In genomic region chr17:28841901-28842281, GRCh38 we compare ENCODE assay signal across 8 cellular contexts. TPM values are rescaled to one million over a fixed set of nuclear protein-coding genes. Genes with fewer than 3 reads are reported as not detected.
A peak's percentile ranks its signal among the peaks of the same experiment; 100 is the strongest.
DNase-seq lines count a peak whose midpoint lies in the region; ATAC-seq and TF ChIP-seq lines count a peak whose summit lies in the region.

No MANE protein-coding gene starts in this region.

- H3K27ac ChIP-seq in CD8-positive, alpha-beta T cell (ENCODE audit: low read depth, low read length) = peak overlapping the region; percentile 65
- peak overlapping the region; percentile 4 for H3K27ac ChIP-seq in brain microvascular endothelial cell
- H3K27ac ChIP-seq in mesenchymal stem cell (ENCODE audit: low read length, poor library complexity, severe bottlenecking) = no peak overlapping the region

- H2AFZ ChIP-seq in mesenchymal stem cell (ENCODE audit: low read depth, low read length) = peak overlapping the region; percentile 96

- H3K4me2 ChIP-seq in mesenchymal stem cell (ENCODE audit: low read length, poor library complexity, severe bottlenecking) = peak overlapping the region; percentile 41

- H4K91ac ChIP-seq in mesenchymal stem cell (ENCODE audit: low read length) = no peak overlapping the region

- no peak overlapping the region for H2AK5ac ChIP-seq in mesenchymal stem cell (ENCODE audit: low read length, severe bottlenecking)

- no peak for DNase-seq in CD8-positive, alpha-beta T cell
- DNase-seq in HuH-7 (ENCODE audit: low spot score) (peak; percentile 39), brain microvascular endothelial cell (no peak), mesenchymal stem cell (peak; percentile 20), AG08396 (ENCODE audit: low spot score) (no peak)
- DNase-seq in activated CD8-positive, alpha-beta memory T cell treated with anti-CD3 and anti-CD28 coated beads for 24 hours = no peak

- H3K4me3 Mint-ChIP-seq in CD8-positive, alpha-beta T cell = peak overlapping the region; percentile 97

- H3K9me3 ChIP-seq in CD8-positive, alpha-beta T cell (ENCODE audit: low read length) = no peaks in the 10 kb centered on the region
- H3K9me3 ChIP-seq in mesenchymal stem cell (ENCODE audit: control insufficient read depth, low read length) = no peaks in the 10 kb centered on the region

- no peaks in the 10 kb centered on the region for H3K27me3 ChIP-seq in CD8-positive, alpha-beta T cell (ENCODE audit: insufficient read depth, low read length)
- H3K27me3 ChIP-seq in brain microvascular endothelial cell (replicated peaks) (no peaks in the 10 kb centered on the region), mesenchymal stem cell (ENCODE audit: control insufficient read depth in 1 of 2, insufficient read depth in 1 of 2, low read length in 2 of 2) (no peaks in the 10 kb centered on the region)

- 8% methylated on average over 6 of the region's 6 CpGs for WGBS in mesenchymal stem cell

- H3K23ac ChIP-seq in mesenchymal stem cell (ENCODE audit: low read length in 2 of 2) = peak overlapping the region in 1 of 2 experiments; percentile 93

- no peak overlapping the region for H2BK15ac ChIP-seq in mesenchymal stem cell (ENCODE audit: low read depth, poor library complexity, severe bottlenecking)

- H3K79me1 ChIP-seq in mesenchymal stem cell (replicated peaks; ENCODE audit: low read length, poor library complexity, severe bottlenecking) = peaks cover 3% of the 10 kb centered on the region

- H3K27ac Mint-ChIP-seq in CD8-positive, alpha-beta T cell = peak overlapping the region; percentile 94

- peak overlapping the region in 1 of 2 experiments; percentile 67 for H3K4ac ChIP-seq in mesenchymal stem cell (ENCODE audit: low read depth in 1 of 2, low read length in 2 of 2)

- peaks cover 25% of the 10 kb centered on the region for H3K4me1 Mint-ChIP-seq in CD8-positive, alpha-beta T cell (ENCODE audit: low read depth)

- peak overlapping the region; percentile 91 for H3K9ac ChIP-seq in mesenchymal stem cell (ENCODE audit: low read length)

- peak; percentile 24 for ATAC-seq in CD8-positive, alpha-beta T cell
- ATAC-seq in GM18498 (IDR thresholded peaks at IDR 0.05; ENCODE audit: unreplicated experiment) = no peak
- ATAC-seq in HG02981 (IDR thresholded peaks at IDR 0.05; ENCODE audit: unreplicated experiment) = no peak

- H3K9me3 Mint-ChIP-seq in CD8-positive, alpha-beta T cell = no peaks in the 10 kb centered on the region

- intact Hi-C loops in CD8-positive, alpha-beta T cell (cut with DNase I, micrococcal nuclease) = loop anchor here (1.0 to 2.0 kb wide), 9 partner anchors 12 to 115 kb away; partner anchors contain the start of genes DHRS13 (in 2 of the 2), NEK8 (in 1 of the 2) and TLCD1 (in 1 of the 2)

- POLR2A ChIA-PET in CD8-positive, alpha-beta T cell (lab: Charles Lee) = interaction anchor here (0.6 to 2.1 kb wide), 7 partner anchors 16 to 114 kb away, joined by 3 to 11 read pairs (median 4); partner anchors contain the start of genes FLOT2 and PHF12

- H3K4me3 ChIP-seq in CD8-positive, alpha-beta T cell (ENCODE audit: low read depth, low read length) = peak overlapping the region; percentile 62
- H3K4me3 ChIP-seq in brain microvascular endothelial cell (ENCODE audit: low read depth, low read length) = peak overlapping the region; percentile 97
- H3K4me3 ChIP-seq in mesenchymal stem cell (ENCODE audit: insufficient read depth in 1 of 2, low read depth in 1 of 2, low read length in 2 of 2) = peak overlapping the region; percentile 80 to 95

- CTCF ChIA-PET in CD8-positive, alpha-beta T cell (lab: Charles Lee) = interaction anchor here (0.9 to 4.9 kb wide), 12 partner anchors 10 to 115 kb away, joined by 3 to 28 read pairs (median 4); partner anchors contain the start of gene FLOT2

- H3K18ac ChIP-seq in mesenchymal stem cell (ENCODE audit: low read depth in 1 of 2, low read length in 2 of 2) = peak overlapping the region in 1 of 2 experiments; percentile 100

- TF ChIP-seq CTCF in CD8-positive, alpha-beta T cell (IDR thresholded peaks at IDR 0.05) = no peak
- TF ChIP-seq CTCF in brain microvascular endothelial cell (IDR thresholded peaks at IDR 0.05; ENCODE audit: low read depth, low read length, missing control alignments) = no peak

- no peak overlapping the region for H2BK120ac ChIP-seq in mesenchymal stem cell (ENCODE audit: low read depth, low read length)

- no peaks in the 10 kb centered on the region for H3K36me3 ChIP-seq in CD8-positive, alpha-beta T cell (ENCODE audit: insufficient read depth, low read length)
- H3K36me3 ChIP-seq in brain microvascular endothelial cell (replicated peaks) (no peaks in the 10 kb centered on the region), mesenchymal stem cell (ENCODE audit: control insufficient read depth in 1 of 2, insufficient read depth in 2 of 2, low read depth in 1 of 2, low read length in 2 of 2) (no peaks in the 10 kb centered on the region)

- H2BK5ac ChIP-seq in mesenchymal stem cell (ENCODE audit: low read depth, low read length, poor library complexity, severe bottlenecking) = no peak overlapping the region

- H4K8ac ChIP-seq in mesenchymal stem cell (ENCODE audit: low read length) = no peak overlapping the region

- no peaks in the 10 kb centered on the region for H3K27me3 Mint-ChIP-seq in CD8-positive, alpha-beta T cell (ENCODE audit: low read depth)

- H3K4me1 ChIP-seq in CD8-positive, alpha-beta T cell (ENCODE audit: insufficient read depth, low read length) = peaks cover 16% of the 10 kb centered on the region
- peaks cover 10% of the 10 kb centered on the region for H3K4me1 ChIP-seq in mesenchymal stem cell (ENCODE audit: control insufficient read depth, insufficient read depth, low read depth, low read length)

- no peak overlapping the region for H2BK12ac ChIP-seq in mesenchymal stem cell (ENCODE audit: low read length in 2 of 2)

- H3K36me3 Mint-ChIP-seq in CD8-positive, alpha-beta T cell = peaks cover 14% of the 10 kb centered on the region

- in situ Hi-C loops in brain microvascular endothelial cell (cut with HindIII; ENCODE audit: low pct_ligation_motif_present, low sequenced_read_pairs) = no loop called here

- no peak overlapping the region for H3K14ac ChIP-seq in mesenchymal stem cell (ENCODE audit: low read length in 2 of 2)

RNA-seq across cellular contexts. Expression of gene FAM222B, which starts 0.7 kb away (rescaled TPM):
- total RNA-seq in CD8-positive, alpha-beta T cell = 10 to 100 TPM; 20.2 to 20.6 TPM
- polyA plus RNA-seq in mesenchymal stem cell (2013, experiment 1 of 2) = 44.5 TPM
- 42.8 TPM for polyA plus RNA-seq in mesenchymal stem cell (2013, experiment 2 of 2)

RNA-seq across cellular contexts. Expression of gene ERAL1, which starts 12.9 kb away (rescaled TPM):
- total RNA-seq in CD8-positive, alpha-beta T cell = 10 to 100 TPM; 20.0 to 21.2 TPM
- polyA plus RNA-seq in mesenchymal stem cell (2013, experiment 1 of 2) = 25.6 TPM
- 25.3 TPM for polyA plus RNA-seq in mesenchymal stem cell (2013, experiment 2 of 2)

RNA-seq across cellular contexts. Expression of gene FLOT2, which starts 55.6 kb away (rescaled TPM):
- 10 to 100 TPM; 69.7 to 71.6 TPM for total RNA-seq in CD8-positive, alpha-beta T cell
- polyA plus RNA-seq in mesenchymal stem cell (2013, experiment 1 of 2) = 70.2 TPM
- polyA plus RNA-seq in mesenchymal stem cell (2013, experiment 2 of 2) = 65.0 TPM

Comparison
In these comparisons a context has a peak if more than half of its experiments do, and no peak if none do; other contexts are left out.
1. DNase-seq: peak in HuH-7 (single experiment) and mesenchymal stem cell (single experiment); none in CD8-positive, alpha-beta T cell (0 of 7), brain microvascular endothelial cell (single experiment), activated CD8-positive, alpha-beta memory T cell treated with anti-CD3 and anti-CD28 coated beads for 24 hours (single experiment) and AG08396 (single experiment).
2. Peak in every context shown above with its lines, with median percentiles within 50 percentile points of each other: H3K4me3 ChIP-seq.